8 cellular contexts compared by ENCODE assay signal in genomic region chr11:60756307-60757032, GRCh38. TPM values are rescaled to one million over a fixed set of nuclear protein-coding genes. Genes with fewer than 3 reads are reported as not detected.
DNase-seq lines count a peak whose midpoint lies in the region; TF ChIP-seq lines count a peak whose summit lies in the region.

TSS of gene MS4A15 (plus strand) at chr11:60756867. CDS start at chr11:60763734, 6,867 bp downstream.

- no peak within 1 kb of the TSS for H3K27ac ChIP-seq in colonic mucosa

- no peaks in the 10 kb centered on the region for H3K27me3 ChIP-seq in colonic mucosa

- peak; percentile 44 for TF ChIP-seq CTCF in colonic mucosa (IDR thresholded peaks at IDR 0.05)

- H3K36me3 ChIP-seq in colonic mucosa: no peaks in the 10 kb centered on the region

- no peaks in the 10 kb centered on the region for H3K4me1 ChIP-seq in colonic mucosa

- no peaks in the 10 kb centered on the region for H3K9me3 ChIP-seq in colonic mucosa

- H3K9ac ChIP-seq in colonic mucosa (ENCODE audit: low read depth in 2 of 2, low read length in 2 of 2): no peak within 1 kb of the TSS

- DNase-seq in NCI-H1105 treated with DMSO at 0.1 percent for 48 hours (lab: John Stamatoyannopoulos, UW) (peak; percentile 39), NCI-H1105 (lab: John Stamatoyannopoulos, UW) (no peak), NCI-H2029 treated with DMSO at 0.1 percent for 48 hours (lab: John Stamatoyannopoulos, UW) (peak; percentile 86), colonic mucosa (no peak), renal cortical epithelial cell (ENCODE audit: low read depth) (peak; percentile 28), NCI-H510A (lab: John Stamatoyannopoulos, UW) (no peak), GM19238 (ENCODE audit: insufficient read length, low spot score) (no peak)
- DNase-seq in activated CD4-positive, alpha-beta T cell treated with anti-CD3 and anti-CD28 coated beads, Interleukin-2, amount 50 U/mL, for 4 hours: no peak

- no peak within 1 kb of the TSS for H3K4me3 ChIP-seq in colonic mucosa

- intact Hi-C loops in colonic mucosa (cut with DNase I): loop anchor here (5.0 kb wide), 1 partner anchor 49 kb away; no protein-coding TSS in a partner anchor

RNA-seq across cellular contexts. Expression of gene MS4A15, which starts in this region (rescaled TPM):
- under 1 TPM in 1 of 2 donors, not detected in 1; 0.13 TPM for total RNA-seq in colonic mucosa
- total RNA-seq in renal cortical epithelial cell: not detected in 2 replicates

Comparison
In these comparisons a context has a peak if more than half of its experiments do, and no peak if none do; other contexts are left out.
1. DNase-seq: peak in NCI-H1105 treated with DMSO at 0.1 percent for 48 hours (single experiment) and NCI-H2029 treated with DMSO at 0.1 percent for 48 hours (single experiment); none in NCI-H1105 (single experiment), colonic mucosa (single experiment), NCI-H510A (single experiment), GM19238 (single experiment) and activated CD4-positive, alpha-beta T cell treated with anti-CD3 and anti-CD28 coated beads, Interleukin-2, amount 50 U/mL, for 4 hours (0 of 2).
2. Peak in DNase-seq in renal cortical epithelial cell; RNA of the gene not detected or under 1 TPM.